ENCODE assay signal across 8 cellular contexts in genomic region chr2:159290289-159290907, GRCh38. TPM values are rescaled to one million over a fixed set of nuclear protein-coding genes. Genes with fewer than 3 reads are reported as not detected.
A peak's percentile ranks its signal among the peaks of the same experiment; 100 is the strongest.
DNase-seq lines count a peak whose midpoint lies in the region; ATAC-seq and TF ChIP-seq lines count a peak whose summit lies in the region.

No MANE protein-coding gene starts in this region.

- peak overlapping the region; percentile 78 for H3K27ac Mint-ChIP-seq in chondrocyte (ENCODE audit: unreplicated experiment)

- peaks cover 31% of the 10 kb centered on the region for H3K4me1 Mint-ChIP-seq in chondrocyte (ENCODE audit: low read depth)

- ATAC-seq in GM18907 (IDR thresholded peaks at IDR 0.05; ENCODE audit: unreplicated experiment) (peak; percentile 24), HG02610 (IDR thresholded peaks at IDR 0.05; ENCODE audit: unreplicated experiment) (no peak), GM19328 (IDR thresholded peaks at IDR 0.05; ENCODE audit: unreplicated experiment) (no peak)

- no peaks in the 10 kb centered on the region for H3K27me3 Mint-ChIP-seq in chondrocyte (ENCODE audit: low read depth)

- H3K36me3 Mint-ChIP-seq in chondrocyte (ENCODE audit: low read depth) = no peaks in the 10 kb centered on the region

- no peak overlapping the region for H3K4me3 Mint-ChIP-seq in chondrocyte (ENCODE audit: unreplicated experiment)

- DNase-seq in AG09319 (ENCODE audit: extremely low read depth, low read depth) (peak; percentile 83), NOMO-1 treated with dmso at 0.1 percent for 144 hours (lab: John Stamatoyannopoulos, UW; ENCODE audit: unreplicated experiment) (peak; percentile 16), chondrocyte (ENCODE audit: low spot score) (no peak), middle frontal gyrus (ENCODE audit: extremely low spot score, low spot score) (no peak), ureter (ENCODE audit: low spot score) (no peak)

- no peaks in the 10 kb centered on the region for H3K9me3 Mint-ChIP-seq in chondrocyte (ENCODE audit: low read depth)

- TF ChIP-seq CTCF in AG09319 (IDR thresholded peaks at IDR 0.05; ENCODE audit: low read depth, low read length) = peak; percentile 22
- TF ChIP-seq CTCF in chondrocyte (IDR thresholded peaks at IDR 0.05) = peak; percentile 51

RNA-seq across cellular contexts. Expression of gene WDSUB1, which starts 3.9 kb away (rescaled TPM):
- total RNA-seq in chondrocyte (6.6 to 10.0 TPM (median 9.3 TPM) in 3 replicates), ureter (12.8 TPM)

Comparison
In these comparisons a context has a peak if more than half of its experiments do, and no peak if none do; other contexts are left out.
1. DNase-seq: peak in AG09319 (single experiment) and NOMO-1 treated with dmso at 0.1 percent for 144 hours (single experiment); none in chondrocyte (single experiment), middle frontal gyrus (single experiment) and ureter (single experiment).